Comparison of ENCODE assay signal across 18 cellular contexts in the genomic region with DNA sequence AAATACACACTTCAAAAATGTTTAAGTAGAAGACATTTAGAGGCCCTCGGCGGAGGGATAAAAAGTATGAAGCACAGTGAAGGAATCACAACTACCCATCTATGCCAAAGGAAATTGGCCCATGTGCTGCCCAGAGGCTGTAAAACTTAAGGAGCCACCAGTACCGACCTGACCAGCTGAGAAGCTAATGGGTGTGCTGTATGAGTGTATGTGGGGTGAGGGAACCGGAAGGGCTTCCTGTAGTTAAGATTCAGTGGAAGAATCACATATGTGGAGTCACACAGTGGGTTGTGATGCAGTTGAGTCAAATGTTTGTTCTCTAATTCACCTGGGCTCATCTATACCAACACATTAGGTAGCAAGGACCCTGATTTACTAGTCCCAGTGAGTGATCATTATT.
A peak's percentile ranks its signal among the peaks of the same experiment; 100 is the strongest.
DNase-seq lines count a peak whose midpoint lies in the region; ATAC-seq and TF ChIP-seq lines count a peak whose summit lies in the region.
"Had no signal": no experiment of that assay in that cellular context is flagged by ENCODE, and none has a peak within 500 bp of the region (broad histone marks: within the 10 kb centered on the region; RNA-seq: fewer than 3 reads in every experiment).

No MANE protein-coding gene starts in this region.

- no peaks in the 10 kb centered on the region for H3K36me3 ChIP-seq in DND-41 (ENCODE audit: insufficient read depth, low read length)
- H3K36me3 ChIP-seq: SJCRH30 had no signal

- no peaks in the 10 kb centered on the region for H3K9me3 ChIP-seq in DND-41 (ENCODE audit: insufficient read depth, low read length, severe bottlenecking)
- H3K9me3 ChIP-seq: SJCRH30 had no signal

- peak; percentile 58; the same call in 2 of the 3 replicates for ATAC-seq in DND-41 (ENCODE audit: insufficient read depth, low read depth)
- ATAC-seq in foreskin keratinocyte: peak; percentile 56
- ATAC-seq in GM18861 (IDR thresholded peaks at IDR 0.05; ENCODE audit: unreplicated experiment): no peak
- ATAC-seq: HCT116, K562 had no signal

- no peaks in the 10 kb centered on the region for H3K27me3 ChIP-seq in DND-41 (ENCODE audit: insufficient read depth, low read length, poor library complexity)
- H3K27me3 ChIP-seq in foreskin keratinocyte: no peaks in the 10 kb centered on the region

- H3K4me1 ChIP-seq in DND-41 (ENCODE audit: insufficient read depth, low read length): no peaks in the 10 kb centered on the region
- peaks cover 7% of the 10 kb centered on the region for H3K4me1 ChIP-seq in foreskin keratinocyte
- H3K4me1 ChIP-seq: SJCRH30 had no signal

- H3K4me2 ChIP-seq in DND-41 (ENCODE audit: insufficient read depth, low read length): no peak overlapping the region

- no peak overlapping the region for H2AFZ ChIP-seq in DND-41 (ENCODE audit: low read depth, low read length)

- H3K79me2 ChIP-seq in DND-41 (ENCODE audit: insufficient read depth, low read length): no peaks in the 10 kb centered on the region

- H3K27ac ChIP-seq in DND-41 (ENCODE audit: low read length) (no peak overlapping the region), foreskin keratinocyte (no peak overlapping the region)
- H3K27ac ChIP-seq: 22Rv1, SJCRH30 had no signal

- no peak overlapping the region for H3K4me3 ChIP-seq in DND-41 (ENCODE audit: low read depth in 1 of 2, low read length in 2 of 2)
- H3K4me3 ChIP-seq: K562, SJCRH30 had no signal

- no peak overlapping the region for H3K9ac ChIP-seq in DND-41 (ENCODE audit: low read depth, low read length)

- DNase-seq in DND-41: no peak
- peak; percentile 36 for DNase-seq in HCEC 1CT
- DNase-seq in RPMI7951 (ENCODE audit: low read depth): peak; percentile 55
- DNase-seq in foreskin keratinocyte: peak in 1 of 2 donors; percentile 62
- no peak for DNase-seq in NCI-H748 treated with DMSO at 0.1 percent for 48 hours (lab: John Stamatoyannopoulos, UW)
- no peak for DNase-seq in OCI-M1 (lab: John Stamatoyannopoulos, UW)
- DNase-seq in activated gamma-delta T cell (lab: John Stamatoyannopoulos, UW): no peak
- DNase-seq: AML-193; NCI-H1105; NCI-H1694; NCI-H2081 treated with DMSO at 0.1 percent for 48 hours; NCI-H446 treated with DMSO at 0.1 percent for 48 hours; NK-92 treated with Interleukin-12 subunit alpha and Interleukin-12 subunit beta, amount 100 ng/mL, for 24 hours; SJCRH30 had no signal

- TF ChIP-seq CTCF in DND-41 (IDR thresholded peaks at IDR 0.05; ENCODE audit: borderline replicate concordance, extremely low read depth, low read length, poor library complexity, severe bottlenecking): no peak
- no peak for TF ChIP-seq CTCF in foreskin keratinocyte (conservative IDR thresholded peaks at IDR 0.05)

- H4K20me1 ChIP-seq in DND-41 (ENCODE audit: insufficient read depth, low read length): no peaks in the 10 kb centered on the region

Comparison
In these comparisons a context has a peak if more than half of its experiments do, and no peak if none do; other contexts are left out.
1. DNase-seq: peak in HCEC 1CT (single experiment) and RPMI7951 (single experiment); none in DND-41 (single experiment), NCI-H748 treated with DMSO at 0.1 percent for 48 hours (single experiment), OCI-M1 (single experiment) and activated gamma-delta T cell (single experiment).